8 cellular contexts compared by ENCODE assay signal in the genomic region with DNA sequence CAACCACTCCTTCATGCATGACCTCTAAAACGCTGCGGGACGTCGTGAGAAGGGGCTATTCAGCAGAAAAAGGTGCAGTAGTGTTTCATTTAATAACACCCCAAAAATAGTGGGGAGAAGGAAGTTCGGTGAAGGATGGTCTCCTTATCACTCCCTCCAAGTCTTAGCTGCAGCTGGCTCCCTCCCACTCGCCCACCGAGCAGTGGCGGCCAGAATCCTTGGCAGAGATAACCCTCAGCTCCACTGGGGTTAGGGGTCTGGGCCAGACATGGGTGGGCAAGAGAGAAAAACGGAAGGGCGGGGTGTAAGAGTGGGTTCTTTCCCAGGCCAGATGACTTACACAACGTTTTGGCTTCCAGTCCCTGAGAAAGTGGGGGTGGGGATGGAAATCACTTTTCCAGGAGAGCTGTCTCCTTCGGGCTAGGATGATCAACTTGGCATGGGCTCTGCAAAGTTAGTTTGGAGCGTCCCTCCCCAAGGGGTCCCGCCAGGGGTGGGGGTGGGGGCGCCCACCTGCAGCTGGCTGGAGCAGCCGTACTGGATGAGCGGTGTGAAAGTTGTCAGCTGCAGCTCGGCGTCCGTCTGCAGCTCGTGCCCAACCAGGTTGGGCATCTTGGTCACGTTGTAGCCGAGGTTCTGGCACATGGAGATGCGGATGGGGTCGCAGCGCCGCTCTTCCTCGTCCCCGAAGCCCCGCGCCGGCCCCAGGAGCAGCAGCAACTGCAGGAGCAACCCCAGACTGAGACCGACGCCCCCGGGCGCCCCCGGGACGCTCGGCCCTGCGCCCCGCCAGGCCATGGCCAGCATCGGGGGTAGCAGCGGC. TPM values are rescaled to one million over a fixed set of nuclear protein-coding genes. Genes with fewer than 3 reads are reported as not detected.
A peak's percentile ranks its signal among the peaks of the same experiment; 100 is the strongest.
DNase-seq lines count a peak whose midpoint lies in the region; ATAC-seq and TF ChIP-seq lines count a peak whose summit lies in the region.

No MANE protein-coding gene starts in this region.

- H3K9me3 ChIP-seq in Caco-2: no peaks in the 10 kb centered on the region

- H3K27me3 Mint-ChIP-seq in Caco-2 (ENCODE audit: insufficient read depth, unreplicated experiment): no peaks in the 10 kb centered on the region
- peaks cover 73% of the 10 kb centered on the region for H3K27me3 Mint-ChIP-seq in T-helper 2 cell treated with Interferon-gamma antibody and Interleukin-4, amounts not matched to agents 5 μg/mL and 100 μg/mL, for 36 hours (ENCODE audit: low read depth)
- H3K27me3 Mint-ChIP-seq in osteocyte (ENCODE audit: unreplicated experiment): no peaks in the 10 kb centered on the region

- ATAC-seq in HG02885 (IDR thresholded peaks at IDR 0.05; ENCODE audit: poor library complexity, unreplicated experiment) (no peak), GM18519 (IDR thresholded peaks at IDR 0.05; ENCODE audit: low FRiP score, unreplicated experiment) (no peak), GM18873 (IDR thresholded peaks at IDR 0.05; ENCODE audit: low FRiP score, unreplicated experiment) (no peak)

- intact Hi-C loops in Caco-2 (cut with micrococcal nuclease; ENCODE audit: unreplicated experiment): loop anchor here (1.0 to 2.0 kb wide), 6 partner anchors 13 to 142 kb away; partner anchors contain the start of gene TMEM135

- H3K9me3 Mint-ChIP-seq in Caco-2 (ENCODE audit: unreplicated experiment) (no peaks in the 10 kb centered on the region), osteocyte (ENCODE audit: unreplicated experiment) (no peaks in the 10 kb centered on the region)
- no peaks in the 10 kb centered on the region for H3K9me3 Mint-ChIP-seq in T-helper 2 cell treated with Interferon-gamma antibody and Interleukin-4, amounts not matched to agents 5 μg/mL and 100 μg/mL, for 36 hours

- TF ChIP-seq CTCF in Caco-2 (IDR thresholded peaks at IDR 0.05; ENCODE audit: insufficient read depth in 1 of 2, low read depth in 1 of 2, low read length in 1 of 2, severe bottlenecking in 1 of 2, unreplicated experiment in 1 of 2): no peak
- TF ChIP-seq CTCF in fibroblast of villous mesenchyme (IDR thresholded peaks at IDR 0.05; ENCODE audit: insufficient read depth, low read depth, low read length): no peak
- no peak for TF ChIP-seq CTCF in osteocyte (IDR thresholded peaks at IDR 0.05)

- H3K4me3 Mint-ChIP-seq in Caco-2 (ENCODE audit: unreplicated experiment) (peak overlapping the region; percentile 93), osteocyte (ENCODE audit: unreplicated experiment) (peak overlapping the region; percentile 79)
- H3K4me3 Mint-ChIP-seq in T-helper 2 cell treated with Interferon-gamma antibody and Interleukin-4, amounts not matched to agents 5 μg/mL and 100 μg/mL, for 36 hours: peak overlapping the region; percentile 71

- CTCF ChIA-PET in Caco-2 (lab: Charles Lee) (interaction anchor here (0.6 to 4.4 kb wide), 15 partner anchors 10 to 347 kb away, joined by 3 to 64 read pairs (median 8); partner anchors contain the start of gene TMEM135), HEK293T (lab: Yijun Ruan, JAX) (interaction anchor here (0.9 to 2.4 kb wide), 2 partner anchors 15 to 24 kb away, joined by 5 to 9 read pairs; no protein-coding TSS in a partner anchor)

- peaks cover 18% of the 10 kb centered on the region for H3K4me1 ChIP-seq in Caco-2

- H3K4me1 Mint-ChIP-seq in Caco-2 (ENCODE audit: low read depth, unreplicated experiment) (peaks cover 22% of the 10 kb centered on the region), osteocyte (ENCODE audit: unreplicated experiment) (peaks cover 46% of the 10 kb centered on the region)
- H3K4me1 Mint-ChIP-seq in T-helper 2 cell treated with Interferon-gamma antibody and Interleukin-4, amounts not matched to agents 5 μg/mL and 100 μg/mL, for 36 hours (ENCODE audit: low read depth): peaks cover 11% of the 10 kb centered on the region

- BruUV-seq in Caco-2 (replicated peaks; lab: Mats Ljungman, UMichigan): no TSS peak

- peaks cover 54% of the 10 kb centered on the region for H3K36me3 Mint-ChIP-seq in Caco-2 (ENCODE audit: insufficient read depth, unreplicated experiment)
- no peaks in the 10 kb centered on the region for H3K36me3 Mint-ChIP-seq in T-helper 2 cell treated with Interferon-gamma antibody and Interleukin-4, amounts not matched to agents 5 μg/mL and 100 μg/mL, for 36 hours (ENCODE audit: low read depth)
- H3K36me3 Mint-ChIP-seq in osteocyte (ENCODE audit: unreplicated experiment): peaks cover 9% of the 10 kb centered on the region

- H3K27me3 ChIP-seq in Caco-2 (replicated peaks; ENCODE audit: control insufficient read depth, insufficient read depth, low read length): no peaks in the 10 kb centered on the region

- POLR2A ChIA-PET in Caco-2 (lab: Charles Lee): interaction anchor here (0.5 to 2.5 kb wide), 8 partner anchors 12 to 1382 kb away, joined by 3 to 28 read pairs (median 12); partner anchors contain the start of gene TMEM135
- POLR2A ChIA-PET in HEK293T (lab: Yijun Ruan, JAX): interaction anchor here (0.6 to 1.7 kb wide), 5 partner anchors 14 to 346 kb away, joined by 3 to 6 read pairs (median 4); partner anchors contain the start of gene TMEM135

- peak overlapping the region; percentile 88 for H3K27ac Mint-ChIP-seq in Caco-2 (ENCODE audit: unreplicated experiment)
- H3K27ac Mint-ChIP-seq in T-helper 2 cell treated with Interferon-gamma antibody and Interleukin-4, amounts not matched to agents 5 μg/mL and 100 μg/mL, for 36 hours: no peak overlapping the region
- H3K27ac Mint-ChIP-seq in osteocyte (ENCODE audit: unreplicated experiment): peak overlapping the region; percentile 66

- peak in 1 of 2 experiments; percentile 30 for DNase-seq in Caco-2
- no peak for DNase-seq in HEK293T (ENCODE audit: extremely low spot score)
- DNase-seq in T-helper 2 cell treated with Interferon-gamma antibody and Interleukin-4, amounts not matched to agents 5 μg/mL and 100 μg/mL, for 36 hours (ENCODE audit: low spot score): no peak
- no peak for DNase-seq in fibroblast of villous mesenchyme (ENCODE audit: low read depth)
- peak; percentile 85 for DNase-seq in osteocyte (ENCODE audit: extremely low spot score, unreplicated experiment)

- peaks cover 8% of the 10 kb centered on the region for H3K36me3 ChIP-seq in Caco-2 (ENCODE audit: control insufficient read depth, insufficient read depth, low read length)

- H3K4me3 ChIP-seq in Caco-2 (ENCODE audit: low read depth, low read length): peak overlapping the region; percentile 94
- peak overlapping the region; percentile 81 for H3K4me3 ChIP-seq in fibroblast of villous mesenchyme (ENCODE audit: low read depth, low read length)

TF ChIP-seq in HEK293T, 16 proteins besides CTCF, POLR2A, EP300 and RAD21:
- TF ChIP-seq L3MBTL2 (conservative IDR thresholded peaks at IDR 0.05): peak; percentile 93
- TF ChIP-seq, protein P1, sequence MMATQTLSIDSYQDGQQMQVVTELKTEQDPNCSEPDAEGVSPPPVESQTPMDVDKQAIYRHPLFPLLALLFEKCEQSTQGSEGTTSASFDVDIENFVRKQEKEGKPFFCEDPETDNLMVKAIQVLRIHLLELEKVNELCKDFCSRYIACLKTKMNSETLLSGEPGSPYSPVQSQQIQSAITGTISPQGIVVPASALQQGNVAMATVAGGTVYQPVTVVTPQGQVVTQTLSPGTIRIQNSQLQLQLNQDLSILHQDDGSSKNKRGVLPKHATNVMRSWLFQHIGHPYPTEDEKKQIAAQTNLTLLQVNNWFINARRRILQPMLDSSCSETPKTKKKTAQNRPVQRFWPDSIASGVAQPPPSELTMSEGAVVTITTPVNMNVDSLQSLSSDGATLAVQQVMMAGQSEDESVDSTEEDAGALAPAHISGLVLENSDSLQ (IDR thresholded peaks at IDR 0.05): no peak

RNA-seq across cellular contexts. Expression of gene FZD4, which starts 0.7 kb away (rescaled TPM):
- total RNA-seq in Caco-2 (2022): 60.6 and 78.4 TPM in 2 replicates
- 13.5 and 17.3 TPM in 2 replicates for total RNA-seq in fibroblast of villous mesenchyme
- 14.2 and 14.5 TPM in 2 replicates for total RNA-seq in osteocyte
